16 cellular contexts compared by ENCODE assay signal in the genomic region with DNA sequence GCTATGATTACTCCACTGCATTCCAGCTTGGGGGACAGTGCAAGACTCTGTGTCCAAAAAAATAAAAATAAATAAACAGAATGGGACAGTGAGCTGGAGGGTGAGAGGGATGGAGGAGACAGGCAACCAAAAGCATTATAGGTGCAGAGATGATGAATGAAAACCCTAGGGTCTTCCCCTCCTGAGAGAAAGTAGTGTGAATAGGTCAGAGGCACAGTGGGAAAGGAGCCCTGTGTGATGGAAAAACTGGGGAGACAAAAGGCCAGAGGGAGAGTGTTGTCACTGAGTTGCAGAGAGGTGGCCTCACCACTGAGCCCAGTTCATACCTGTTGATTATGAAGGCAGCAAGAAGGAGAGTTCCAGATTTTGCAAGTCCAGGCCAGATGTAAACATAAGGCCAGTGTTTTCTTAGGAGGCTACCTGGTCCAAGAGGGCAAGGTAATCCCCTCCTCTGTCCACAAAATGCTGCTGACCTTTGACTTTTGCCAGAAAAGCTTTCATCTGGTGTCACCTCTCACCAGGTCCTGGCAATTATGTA. TPM values are rescaled to one million over a fixed set of nuclear protein-coding genes. Genes with fewer than 3 reads are reported as not detected.
DNase-seq lines count a peak whose midpoint lies in the region; ATAC-seq, FAIRE-seq and TF ChIP-seq lines count a peak whose summit lies in the region.
"Had no signal": no experiment of that assay in that cellular context is flagged by ENCODE, and none has a peak within 500 bp of the region (broad histone marks: within the 10 kb centered on the region; RNA-seq: fewer than 3 reads in every experiment).

No MANE protein-coding gene starts in this region.

- TF ChIP-seq RAD21 in A549 (conservative IDR thresholded peaks at IDR 0.05 in 1 of 2, IDR thresholded peaks at IDR 0.05 in 1 of 2), result no peak
- no peak for TF ChIP-seq RAD21 in HepG2 (CRISPR knock-in tag; IDR thresholded peaks at IDR 0.05)

- no peak overlapping the region for H2AFZ ChIP-seq in HepG2 (ENCODE audit: low read length)

- no peaks in the 10 kb centered on the region for H3K9me3 Mint-ChIP-seq in Caco-2 (ENCODE audit: unreplicated experiment)
- no peaks in the 10 kb centered on the region for H3K9me3 Mint-ChIP-seq in activated naive CD8-positive, alpha-beta T cell treated with anti-CD3 and anti-CD28 coated beads for 36 hours
- H3K9me3 Mint-ChIP-seq: CD4-positive, alpha-beta T cell had no signal

- ATAC-seq in A549 (no peak), HepG2 (peak; percentile 78), GM21723 (IDR thresholded peaks at IDR 0.05; ENCODE audit: unreplicated experiment) (no peak), HG02885 (IDR thresholded peaks at IDR 0.05; ENCODE audit: poor library complexity, unreplicated experiment) (no peak)

- BruUV-seq in Caco-2 (replicated peaks; lab: Mats Ljungman, UMichigan), result no TSS peak
- BruUV-seq in HepG2 (replicated peaks; lab: Mats Ljungman, UMichigan), result no TSS peak

- H3K9ac ChIP-seq in HepG2 (ENCODE audit: insufficient read depth, low read depth, low read length), result peak overlapping the region; percentile 3; the same call in 1 of the 2 replicates

- H3K27me3 ChIP-seq in Caco-2 (replicated peaks; ENCODE audit: control insufficient read depth, insufficient read depth, low read length) (no peaks in the 10 kb centered on the region), HepG2 (ENCODE audit: control insufficient read depth in 1 of 2, insufficient read depth in 2 of 2, low read length in 2 of 2) (no peaks in the 10 kb centered on the region)
- H3K27me3 ChIP-seq: MG63, SJSA1 had no signal

- H3K36me3 ChIP-seq in Caco-2 (ENCODE audit: control insufficient read depth, insufficient read depth, low read length), result no peaks in the 10 kb centered on the region
- H3K36me3 ChIP-seq in HepG2 (replicated peaks in 1 of 2; ENCODE audit: control insufficient read depth in 1 of 2, insufficient read depth in 2 of 2, low read length in 2 of 2), result no peaks in the 10 kb centered on the region
- H3K36me3 ChIP-seq: MG63, SJSA1 had no signal

- H3K36me3 Mint-ChIP-seq in Caco-2 (ENCODE audit: insufficient read depth, unreplicated experiment), result no peaks in the 10 kb centered on the region
- peaks cover 5% of the 10 kb centered on the region for H3K36me3 Mint-ChIP-seq in activated naive CD8-positive, alpha-beta T cell treated with anti-CD3 and anti-CD28 coated beads for 36 hours

- H3K27ac Mint-ChIP-seq in Caco-2 (ENCODE audit: unreplicated experiment), result peak overlapping the region; percentile 37
- peak overlapping the region; percentile 58 for H3K27ac Mint-ChIP-seq in activated naive CD8-positive, alpha-beta T cell treated with anti-CD3 and anti-CD28 coated beads for 36 hours
- H3K27ac Mint-ChIP-seq: CD4-positive, alpha-beta T cell had no signal

- TF ChIP-seq POLR2A in A549 (IDR thresholded peaks at IDR 0.05; ENCODE audit: low read length) (no peak), HepG2 (IDR thresholded peaks at IDR 0.05; ENCODE audit: insufficient read depth in 1 of 2, low read depth in 2 of 2, low read length in 2 of 2) (no peak)

- no peaks in the 10 kb centered on the region for H4K20me1 ChIP-seq in HepG2 (ENCODE audit: insufficient read depth, low read length)

- CTCF ChIA-PET in A549 (lab: Yijun Ruan, JAX), result interaction anchor here (1.1 to 1.2 kb wide), 3 partner anchors 10 to 23 kb away, joined by 3 to 4 read pairs (median 3); no protein-coding TSS in a partner anchor
- CTCF ChIA-PET in Caco-2 (lab: Charles Lee), result interaction anchor here (0.6 kb wide), 2 partner anchors 11 to 421 kb away, joined by 3 read pairs; no protein-coding TSS in a partner anchor
- CTCF ChIA-PET in HepG2 (lab: Yijun Ruan, JAX; ENCODE audit: low intra/inter-chr PET ratio, low total read pairs), result no interaction called here

- peak overlapping the region; percentile 19 to 95 for H3K27ac ChIP-seq in A549
- peak overlapping the region; percentile 56 for H3K27ac ChIP-seq in HepG2 (ENCODE audit: extremely low read length, insufficient read depth, low read length)
- H3K27ac ChIP-seq: SJSA1 had no signal

- no peaks in the 10 kb centered on the region for H3K27me3 Mint-ChIP-seq in Caco-2 (ENCODE audit: insufficient read depth, unreplicated experiment)
- no peaks in the 10 kb centered on the region for H3K27me3 Mint-ChIP-seq in activated naive CD8-positive, alpha-beta T cell treated with anti-CD3 and anti-CD28 coated beads for 36 hours
- H3K27me3 Mint-ChIP-seq: CD4-positive, alpha-beta T cell had no signal

- intact Hi-C loops in Caco-2 (cut with micrococcal nuclease; ENCODE audit: unreplicated experiment) (loop anchor here (1.0 to 5.0 kb wide), 3 partner anchors 12 to 47 kb away; a partner anchor contains a TSS), HepG2 (cut with micrococcal nuclease; ENCODE audit: unreplicated experiment) (loop anchor here (5.0 kb wide), 1 partner anchor 363 kb away; no protein-coding TSS in a partner anchor)

- H3K4me2 ChIP-seq in A549 (peak overlapping the region; percentile 13; the same call in 1 of the 3 replicates), HepG2 (ENCODE audit: low read depth, low read length) (peak overlapping the region; percentile 60)

- TF ChIP-seq EP300 in A549 (IDR thresholded peaks at IDR 0.05), result no peak
- TF ChIP-seq EP300 in HepG2 (IDR thresholded peaks at IDR 0.05; ENCODE audit: low read depth in 2 of 2, low read length in 2 of 2), result peak in 1 of 2 experiments; percentile 97; a peak in 2 of 4 replicates
- TF ChIP-seq EP300 in HepG2 (CRISPR knock-in tag; IDR thresholded peaks at IDR 0.05; ENCODE audit: borderline replicate concordance), result peak; percentile 89; the same call in 1 of the 2 replicates

- H3K79me2 ChIP-seq in HepG2 (ENCODE audit: insufficient read depth, low read length), result no peaks in the 10 kb centered on the region

- POLR2A ChIA-PET in A549 (lab: Yijun Ruan, JAX) (no interaction called here), Caco-2 (lab: Charles Lee) (no interaction called here), HepG2 (lab: Yijun Ruan, JAX) (interaction anchor here (1.0 to 2.2 kb wide), 5 partner anchors 12 to 359 kb away, joined by 3 to 33 read pairs (median 3); a partner anchor contains a TSS)

- no peak for TF ChIP-seq CTCF in A549 (IDR thresholded peaks at IDR 0.05)
- no peak for TF ChIP-seq CTCF in Caco-2 (IDR thresholded peaks at IDR 0.05; ENCODE audit: insufficient read depth in 1 of 2, low read depth in 1 of 2, low read length in 1 of 2, severe bottlenecking in 1 of 2, unreplicated experiment in 1 of 2)
- peak; percentile 24; the same call in 1 of the 2 replicates for TF ChIP-seq CTCF in HepG2 (CRISPR knock-in tag; IDR thresholded peaks at IDR 0.05)

- peak overlapping the region; percentile 24 for H3K4me3 Mint-ChIP-seq in Caco-2 (ENCODE audit: unreplicated experiment)
- H3K4me3 Mint-ChIP-seq in activated naive CD8-positive, alpha-beta T cell treated with anti-CD3 and anti-CD28 coated beads for 36 hours, result no peak overlapping the region
- H3K4me3 Mint-ChIP-seq: CD4-positive, alpha-beta T cell had no signal

- H3K4me1 ChIP-seq in A549 (peaks cover 63% of the 10 kb centered on the region), Caco-2 (peaks cover 49% of the 10 kb centered on the region), HepG2 (ENCODE audit: insufficient read depth, low read length) (peaks cover 78% of the 10 kb centered on the region)
- H3K4me1 ChIP-seq: SJSA1 had no signal

- DNase-seq in A549 (ENCODE audit: low read depth in 1 of 2, low spot score in 1 of 2) (no peak), Caco-2 (peak; percentile 56 to 65), HepG2 (ENCODE audit: low spot score) (peak; percentile 87), NCI-H345 (lab: John Stamatoyannopoulos, UW) (no peak)
- DNase-seq in activated naive CD8-positive, alpha-beta T cell treated with anti-CD3 and anti-CD28 coated beads for 36 hours, result no peak
- DNase-seq: ACHN; CD4-positive, alpha-beta T cell; IMR-90; Karpas-422; MG63; NCI-H1092; NCI-H146; NCI-H524 had no signal

- FAIRE-seq in A549 (lab: Jason Lieb, UNC), result no peak
- FAIRE-seq in HepG2 (lab: Jason Lieb, UNC), result peak; percentile 92

- in situ Hi-C loops in HepG2 (cut with HindIII; ENCODE audit: extremely low pct_ligation_motif_present, low pct_unique_long_range_greater_than_20kb), result no loop called here

- H3K4me1 Mint-ChIP-seq in Caco-2 (ENCODE audit: low read depth, unreplicated experiment), result peaks cover 31% of the 10 kb centered on the region
- peaks cover 59% of the 10 kb centered on the region for H3K4me1 Mint-ChIP-seq in activated naive CD8-positive, alpha-beta T cell treated with anti-CD3 and anti-CD28 coated beads for 36 hours

- no peaks in the 10 kb centered on the region for H3K9me3 ChIP-seq in A549
- H3K9me3 ChIP-seq in Caco-2, result no peaks in the 10 kb centered on the region
- no peaks in the 10 kb centered on the region for H3K9me3 ChIP-seq in HepG2 (ENCODE audit: low read length)
- H3K9me3 ChIP-seq: MG63, SJSA1 had no signal

- H3K4me3 ChIP-seq in A549 (no peak overlapping the region), Caco-2 (ENCODE audit: low read depth, low read length) (no peak overlapping the region), HepG2 (replicated peaks in 1 of 3; ENCODE audit: insufficient read depth in 1 of 3, low read depth in 2 of 3, low read length in 3 of 3) (0 out of 6 replicates have a peak overlapping the region, but pooled peaks of 1 of the 3 experiments have one; percentile 13)
- H3K4me3 ChIP-seq: MG63, SJSA1 had no signal

RNA-seq across cellular contexts. Expression of a gene that starts 17.6 kb away (rescaled TPM):
- polyA plus RNA-seq in A549 (2011; rRNA removed), result 384 and 415 TPM in 2 replicates
- polyA plus RNA-seq in A549 (2012; cell fraction: cytosol; rRNA removed), result 107 and 152 TPM in 2 replicates
- 116 and 183 TPM in 2 replicates for polyA plus RNA-seq in A549 (2012; cell fraction: nucleus; rRNA removed)
- 96.9 to 104 TPM (median 100 TPM) in 3 replicates for polyA plus RNA-seq in A549 (2017; fragmentation: RNase III; extraction: RNeasy Plus Mini Kit Qiagen cat#74134 plus additional on column Dnase treatment)
- polyA minus RNA-seq in A549 (2011; rRNA and poly(A)+ RNA removed), result 677 and 730 TPM in 2 replicates
- total RNA-seq in Caco-2 (2022), result 73.1 and 73.2 TPM in 2 replicates
- total RNA-seq in activated naive CD8-positive, alpha-beta T cell treated with anti-CD3 and anti-CD28 coated beads for 36 hours, result 100 to 1,000 TPM; 151 to 162 TPM
- total RNA-seq in HepG2 (2016; rRNA removed; fragmentation: Illumina TruSeq; extraction: Trizol), result 145 and 187 TPM in 2 replicates
- 43.0 and 45.7 TPM in 2 replicates for total RNA-seq in HepG2 (2016; cell fraction: cytosol; rRNA removed; fragmentation: Illumina TruSeq; extraction: Trizol; ENCODE audit: low read depth)
- total RNA-seq in HepG2 (2016; cell fraction: insoluble cytoplasmic fraction; rRNA removed; fragmentation: Illumina TruSeq; extraction: Trizol), result 137 and 182 TPM in 2 replicates
- 97.9 and 106 TPM in 2 replicates for total RNA-seq in HepG2 (2016; cell fraction: membrane; rRNA removed; fragmentation: Illumina TruSeq; extraction: Trizol)
- 81.6 and 96.2 TPM in 2 replicates for total RNA-seq in HepG2 (2016; cell fraction: nucleus; rRNA removed; fragmentation: Illumina TruSeq; extraction: Trizol)
- 133 and 168 TPM in 2 replicates for polyA plus RNA-seq in HepG2 (2011; rRNA removed)
- polyA plus RNA-seq in HepG2 (2011; cell fraction: cytosol; rRNA removed), result 117 and 131 TPM in 2 replicates
- polyA plus RNA-seq in HepG2 (2011; cell fraction: nucleus; rRNA removed), result 69.2 and 88.9 TPM in 2 replicates
- 64.4 and 70.1 TPM in 2 replicates for polyA plus RNA-seq in HepG2 (2012)
- 18.9 and 21.0 TPM in 2 replicates for polyA plus RNA-seq in HepG2 (2016; cell fraction: cytosol; fragmentation: Illumina TruSeq; extraction: Trizol; ENCODE audit: low read depth)
- 159 and 174 TPM in 2 replicates for polyA plus RNA-seq in HepG2 (2016; cell fraction: insoluble cytoplasmic fraction; fragmentation: Illumina TruSeq; extraction: Trizol; ENCODE audit: low read depth)
- 58.1 and 62.3 TPM in 2 replicates for polyA plus RNA-seq in HepG2 (2016; cell fraction: membrane; fragmentation: Illumina TruSeq; extraction: Trizol; ENCODE audit: low read depth)
- polyA plus RNA-seq in HepG2 (2016; cell fraction: nucleus; fragmentation: Illumina TruSeq; extraction: Trizol; ENCODE audit: insufficient read depth, low read depth), result 104 and 107 TPM in 2 replicates
- 354 and 508 TPM in 2 replicates for polyA minus RNA-seq in HepG2 (2011; rRNA and poly(A)+ RNA removed; ENCODE audit: low replicate concordance)
- polyA minus RNA-seq in HepG2 (2011; cell fraction: cytosol; rRNA and poly(A)+ RNA removed), result 133 and 147 TPM in 2 replicates
- polyA minus RNA-seq in HepG2 (2011; cell fraction: nucleus; rRNA and poly(A)+ RNA removed), result 117 TPM in 2 replicates

Comparison
In these comparisons a context has a peak if more than half of its experiments do, and no peak if none do; other contexts are left out.
1. DNase-seq: peak in Caco-2 (2 of 2) and HepG2 (single experiment); none in A549 (0 of 2), activated naive CD8-positive, alpha-beta T cell treated with anti-CD3 and anti-CD28 coated beads for 36 hours (single experiment) and NCI-H345 (single experiment).